Comparison of ENCODE assay signal across 26 cellular contexts in the genomic region with DNA sequence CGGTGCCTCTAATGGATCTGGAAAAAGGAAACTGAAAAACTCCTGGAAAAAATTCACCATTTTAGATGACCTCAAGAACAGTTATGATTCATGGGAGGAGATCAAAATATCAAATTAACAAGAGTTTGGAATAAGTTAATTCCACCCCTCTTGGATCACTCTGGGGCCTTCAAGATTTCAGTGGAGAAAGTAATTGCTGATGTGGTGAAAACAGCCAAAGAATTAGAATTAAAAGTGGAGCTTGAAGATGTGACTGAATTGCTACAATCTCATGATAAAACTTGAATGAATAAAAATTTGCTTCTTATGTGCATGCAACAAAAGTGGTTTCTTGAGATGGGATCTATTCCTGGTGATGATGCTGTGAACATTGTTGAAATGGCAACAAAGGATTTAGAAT.
DNase-seq lines count a peak whose midpoint lies in the region; ATAC-seq, FAIRE-seq and TF ChIP-seq lines count a peak whose summit lies in the region.
"Had no signal": no experiment of that assay in that cellular context is flagged by ENCODE, and none has a peak within 500 bp of the region (broad histone marks: within the 10 kb centered on the region; RNA-seq: fewer than 3 reads in every experiment).

No MANE protein-coding gene starts in this region.

- H3K79me2 ChIP-seq in HepG2 (ENCODE audit: insufficient read depth, low read length) (no peaks in the 10 kb centered on the region), K562 (ENCODE audit: control insufficient read depth, insufficient read depth, low read length) (no peaks in the 10 kb centered on the region)

- H3K4me3 ChIP-seq in HepG2 (replicated peaks in 1 of 3; ENCODE audit: insufficient read depth in 1 of 3, low read depth in 2 of 3, low read length in 3 of 3) (no peak overlapping the region), right lobe of liver (no peak overlapping the region), K562 (no peak overlapping the region), subcutaneous abdominal adipose tissue (ENCODE audit: low read depth in 1 of 5, low read length in 5 of 5) (no peak overlapping the region), suprapubic skin (no peak overlapping the region), brain microvascular endothelial cell (ENCODE audit: low read depth, low read length) (no peak overlapping the region)
- H3K4me3 ChIP-seq: BLaER1, GM12878 had no signal

- ATAC-seq in HepG2 (no peak), right lobe of liver (no peak), K562 (no peak)
- ATAC-seq: GM12878 had no signal

- H3K4me2 ChIP-seq in HepG2 (ENCODE audit: low read depth, low read length), result no peak overlapping the region
- no peak overlapping the region for H3K4me2 ChIP-seq in K562 (ENCODE audit: insufficient read depth, low read length)
- H3K4me2 ChIP-seq: BLaER1 had no signal

- TF ChIP-seq RAD21 in HepG2 (CRISPR knock-in tag; IDR thresholded peaks at IDR 0.05) (no peak), K562 (CRISPR knock-in tag; conservative IDR thresholded peaks at IDR 0.05 in 1 of 2, IDR thresholded peaks at IDR 0.05 in 1 of 2) (no peak)

- intact Hi-C loops in HepG2 (cut with micrococcal nuclease; ENCODE audit: unreplicated experiment) (no loop called here), right lobe of liver (cut with DNase I) (no loop called here), K562 (cut with micrococcal nuclease) (no loop called here)

- 0% methylated on average over 1 of the region's 1 CpG for WGBS in HepG2 (ENCODE audit: low lambda C conversion rate)
- WGBS in right lobe of liver (ENCODE audit: insufficient coverage, low coverage, low lambda C conversion rate, missing lambda C conversion rate), result 31% methylated on average over 1 of the region's 1 CpG
- WGBS in K562 (ENCODE audit: insufficient coverage, low coverage, missing lambda C conversion rate), result 0% methylated on average over 1 of the region's 1 CpG
- WGBS in suprapubic skin, result 75% methylated on average over 1 of the region's 1 CpG

- no peak overlapping the region for H2AFZ ChIP-seq in HepG2 (ENCODE audit: low read length)
- no peak overlapping the region for H2AFZ ChIP-seq in K562 (ENCODE audit: low read depth, low read length)

- H3K36me3 ChIP-seq in HepG2 (replicated peaks in 1 of 2; ENCODE audit: control insufficient read depth in 1 of 2, insufficient read depth in 2 of 2, low read length in 2 of 2) (no peaks in the 10 kb centered on the region), right lobe of liver (no peaks in the 10 kb centered on the region), K562 (ENCODE audit: control insufficient read depth, insufficient read depth, low read length) (no peaks in the 10 kb centered on the region), subcutaneous abdominal adipose tissue (ENCODE audit: control insufficient read depth in 5 of 5, insufficient read depth in 5 of 5, low read length in 5 of 5) (no peaks in the 10 kb centered on the region), suprapubic skin (no peaks in the 10 kb centered on the region), brain microvascular endothelial cell (replicated peaks) (no peaks in the 10 kb centered on the region)
- H3K36me3 ChIP-seq: BE2C, BLaER1 had no signal

- H3K27ac ChIP-seq in HepG2 (ENCODE audit: extremely low read length, insufficient read depth, low read length) (no peak overlapping the region), right lobe of liver (no peak overlapping the region), K562 (ENCODE audit: extremely low read depth, low read depth, low read length) (no peak overlapping the region), subcutaneous abdominal adipose tissue (ENCODE audit: low read depth, low read length) (peak overlapping the region; percentile 66), suprapubic skin (no peak overlapping the region), brain microvascular endothelial cell (no peak overlapping the region)
- H3K27ac ChIP-seq: 22Rv1, BLaER1 had no signal

- H3K9me1 ChIP-seq in K562 (ENCODE audit: control insufficient read depth, insufficient read depth, low read length), result no peaks in the 10 kb centered on the region

- TF ChIP-seq CTCF in HepG2 (CRISPR knock-in tag; IDR thresholded peaks at IDR 0.05), result no peak
- TF ChIP-seq CTCF in right lobe of liver (IDR thresholded peaks at IDR 0.05), result no peak
- TF ChIP-seq CTCF in K562 (IDR thresholded peaks at IDR 0.05 in 2 of 3, conservative IDR thresholded peaks at IDR 0.05 in 1 of 3; ENCODE audit: insufficient read depth in 2 of 3, low read depth in 1 of 3, low read length in 3 of 3), result no peak
- TF ChIP-seq CTCF in suprapubic skin (IDR thresholded peaks at IDR 0.05), result no peak
- TF ChIP-seq CTCF in brain microvascular endothelial cell (IDR thresholded peaks at IDR 0.05; ENCODE audit: low read depth, low read length, missing control alignments), result no peak

- no peak for TF ChIP-seq EP300 in HepG2 (IDR thresholded peaks at IDR 0.05; ENCODE audit: low read depth in 2 of 2, low read length in 2 of 2)
- no peak for TF ChIP-seq EP300 in HepG2 (CRISPR knock-in tag; IDR thresholded peaks at IDR 0.05; ENCODE audit: borderline replicate concordance)
- no peak for TF ChIP-seq EP300 in K562 (IDR thresholded peaks at IDR 0.05; ENCODE audit: low read length)
- no peak for TF ChIP-seq EP300 in suprapubic skin (IDR thresholded peaks at IDR 0.05)

- BruUV-seq in HepG2 (replicated peaks; lab: Mats Ljungman, UMichigan), result no TSS peak
- BruUV-seq in K562 (replicated peaks; lab: Mats Ljungman, UMichigan), result no TSS peak

- H4K20me1 ChIP-seq in HepG2 (ENCODE audit: insufficient read depth, low read length) (no peaks in the 10 kb centered on the region), K562 (replicated peaks; ENCODE audit: control insufficient read depth, insufficient read depth, low read length) (no peaks in the 10 kb centered on the region)
- H4K20me1 ChIP-seq: BLaER1 had no signal

- no peak for DNase-seq in HepG2 (ENCODE audit: low spot score)
- no peak for DNase-seq in right lobe of liver
- no peak for DNase-seq in K562 (ENCODE audit: extremely low read depth in 1 of 4, low spot score in 3 of 4)
- DNase-seq in stimulated activated CD8-positive, alpha-beta memory T cell treated with anti-CD3 and anti-CD28 coated beads, Interleukin-4, amount 100 ng/mL, for 48 hours, result no peak
- DNase-seq in suprapubic skin (ENCODE audit: low spot score in 2 of 2), result no peak
- DNase-seq in brain microvascular endothelial cell, result no peak
- DNase-seq: ACHN; BE2C; C1 segment of cervical spinal cord; CD4-positive, alpha-beta memory T cell; CD4-positive, CD25-positive, alpha-beta regulatory T cell; CD8-positive, alpha-beta memory T cell; COR-L47; DMS 273 treated with DMSO at 0.1 percent for 48 hours; DMS153; DMS53; DMS79; DND-41; EL; GDM1 had no signal

- TF ChIP-seq POLR2A in HepG2 (IDR thresholded peaks at IDR 0.05; ENCODE audit: insufficient read depth in 1 of 2, low read depth in 2 of 2, low read length in 2 of 2), result no peak
- TF ChIP-seq POLR2A in right lobe of liver (IDR thresholded peaks at IDR 0.05), result no peak
- no peak for TF ChIP-seq POLR2A in K562 (conservative IDR thresholded peaks at IDR 0.05)
- no peak for TF ChIP-seq POLR2A in suprapubic skin (IDR thresholded peaks at IDR 0.05)

- POLR2A ChIA-PET in HepG2 (lab: Yijun Ruan, JAX), result no interaction called here
- POLR2A ChIA-PET in K562 (lab: Yijun Ruan, JAX), result no interaction called here

- no peaks in the 10 kb centered on the region for H3K4me1 ChIP-seq in HepG2 (ENCODE audit: insufficient read depth, low read length)
- H3K4me1 ChIP-seq in right lobe of liver, result no peaks in the 10 kb centered on the region
- H3K4me1 ChIP-seq in K562 (replicated peaks in 1 of 2; ENCODE audit: control insufficient read depth in 2 of 2, insufficient read depth in 2 of 2, low read length in 2 of 2), result no peaks in the 10 kb centered on the region
- peaks cover 0 to 43% (median 13%) of the 10 kb centered on the region in 5 donors for H3K4me1 ChIP-seq in subcutaneous abdominal adipose tissue (ENCODE audit: control insufficient read depth in 5 of 5, insufficient read depth in 5 of 5, low read length in 5 of 5)
- no peaks in the 10 kb centered on the region for H3K4me1 ChIP-seq in suprapubic skin
- H3K4me1 ChIP-seq: BE2C, BLaER1 had no signal

- no peaks in the 10 kb centered on the region for H3K27me3 ChIP-seq in HepG2 (ENCODE audit: control insufficient read depth in 1 of 2, insufficient read depth in 2 of 2, low read length in 2 of 2)
- no peaks in the 10 kb centered on the region for H3K27me3 ChIP-seq in right lobe of liver
- H3K27me3 ChIP-seq in K562 (ENCODE audit: control insufficient read depth in 2 of 2, insufficient read depth in 2 of 2, low read length in 2 of 2), result no peaks in the 10 kb centered on the region
- H3K27me3 ChIP-seq in subcutaneous abdominal adipose tissue (ENCODE audit: control insufficient read depth in 5 of 5, insufficient read depth in 4 of 5, low read length in 5 of 5), result no peaks in the 10 kb centered on the region
- no peaks in the 10 kb centered on the region for H3K27me3 ChIP-seq in suprapubic skin
- no peaks in the 10 kb centered on the region for H3K27me3 ChIP-seq in brain microvascular endothelial cell (replicated peaks)
- H3K27me3 ChIP-seq: BE2C, BLaER1 had no signal

- H3K9me3 ChIP-seq in HepG2 (ENCODE audit: low read length), result peaks cover 29% of the 10 kb centered on the region
- no peaks in the 10 kb centered on the region for H3K9me3 ChIP-seq in right lobe of liver
- no peaks in the 10 kb centered on the region for H3K9me3 ChIP-seq in K562 (replicated peaks; ENCODE audit: control insufficient read depth, insufficient read depth, low read depth, low read length)
- H3K9me3 ChIP-seq in subcutaneous abdominal adipose tissue (ENCODE audit: control insufficient read depth in 5 of 5, low read length in 5 of 5), result peaks cover 0 to 2% (median 0%) of the 10 kb centered on the region in 5 donors
- H3K9me3 ChIP-seq in suprapubic skin, result no peaks in the 10 kb centered on the region
- H3K9me3 ChIP-seq: BE2C had no signal

- FAIRE-seq in HepG2 (lab: Jason Lieb, UNC), result no peak
- no peak for FAIRE-seq in K562 (lab: Jason Lieb, UNC)
- FAIRE-seq: GM12878, GM12892, GM18507 had no signal

- in situ Hi-C loops in HepG2 (cut with HindIII; ENCODE audit: extremely low pct_ligation_motif_present, low pct_unique_long_range_greater_than_20kb) (no loop called here), K562 (cut with MboI) (no loop called here), brain microvascular endothelial cell (cut with HindIII; ENCODE audit: low pct_ligation_motif_present, low sequenced_read_pairs) (no loop called here)

- CTCF ChIA-PET in HepG2 (lab: Yijun Ruan, JAX; ENCODE audit: low intra/inter-chr PET ratio, low total read pairs) (no interaction called here), K562 (lab: Yijun Ruan, JAX; ENCODE audit: low intra/inter-chr PET ratio) (no interaction called here)

- H3K9ac ChIP-seq in HepG2 (ENCODE audit: insufficient read depth, low read depth, low read length) (no peak overlapping the region), K562 (ENCODE audit: insufficient read depth in 1 of 2, low read depth in 2 of 2, low read length in 2 of 2) (no peak overlapping the region), subcutaneous abdominal adipose tissue (ENCODE audit: low read length in 5 of 5) (no peak overlapping the region)
- H3K9ac ChIP-seq: BLaER1 had no signal

TF ChIP-seq in HepG2, 621 proteins besides CTCF, POLR2A, EP300 and RAD21 (continues in another document):
- peak; percentile 54 to 63; a peak in 3 of 4 replicates for TF ChIP-seq MAFK (conservative IDR thresholded peaks at IDR 0.05 in 1 of 2, IDR thresholded peaks at IDR 0.05 in 1 of 2; ENCODE audit: low read length in 2 of 2)

Comparison
In these comparisons a context has a peak if more than half of its experiments do, and no peak if none do; other contexts are left out.
1. Of the 241 proteins assayed by ChIP-seq in both HepG2 and K562: peak only in HepG2: MAFF and MAFK; only in K562: none; in both: none; in neither: 239.